In genomic region chr16:56191807-56192643, GRCh38 we compare ENCODE assay signal across 8 cellular contexts. TPM values are rescaled to one million over a fixed set of nuclear protein-coding genes. Genes with fewer than 3 reads are reported as not detected.
DNase-seq lines count a peak whose midpoint lies in the region; ATAC-seq and TF ChIP-seq lines count a peak whose summit lies in the region.

No MANE protein-coding gene starts in this region.

- peaks cover 15% of the 10 kb centered on the region for H3K9me3 Mint-ChIP-seq in glutamatergic neuron (ENCODE audit: unreplicated experiment)

- TF ChIP-seq CTCF in glutamatergic neuron (IDR thresholded peaks at IDR 0.05; ENCODE audit: partially characterized antibody, unreplicated experiment) (no peak), gastrocnemius medialis (IDR thresholded peaks at IDR 0.05 in 4 of 5, conservative IDR thresholded peaks at IDR 0.05 in 1 of 5) (no peak)

- H3K27me3 ChIP-seq in SJCRH30 (peaks cover 8% of the 10 kb centered on the region; the same call in 1 of the 2 replicates), gastrocnemius medialis (peaks cover 34 to 43% (median 36%) of the 10 kb centered on the region in 3 donors)

- no peaks in the 10 kb centered on the region for H3K9me3 ChIP-seq in ES-I3 (ENCODE audit: control insufficient read depth, insufficient read depth, low read length)
- H3K9me3 ChIP-seq in SJCRH30 (replicated peaks), result no peaks in the 10 kb centered on the region
- H3K9me3 ChIP-seq in gastrocnemius medialis, result no peaks in the 10 kb centered on the region

- ATAC-seq in gastrocnemius medialis (no peak), GM21515 (IDR thresholded peaks at IDR 0.05; ENCODE audit: unreplicated experiment) (no peak), GM18511 (IDR thresholded peaks at IDR 0.05; ENCODE audit: unreplicated experiment) (no peak)

- peak overlapping the region; percentile 63; the same call in 1 of the 2 replicates for H3K9ac ChIP-seq in ES-I3 (ENCODE audit: low read depth, low read length)

- intact Hi-C loops in gastrocnemius medialis (cut with DNase I; ENCODE audit: low total_unique reads), result no loop called here

- H3K4me3 ChIP-seq in SJCRH30, result peak overlapping the region; percentile 85
- H3K4me3 ChIP-seq in gastrocnemius medialis, result peak overlapping the region; percentile 46 to 80 (median 66)

- peak overlapping the region; percentile 99 for H3K4me3 Mint-ChIP-seq in glutamatergic neuron (ENCODE audit: unreplicated experiment)

- H3K27me3 Mint-ChIP-seq in glutamatergic neuron (ENCODE audit: unreplicated experiment), result peaks cover 11% of the 10 kb centered on the region

- no peaks in the 10 kb centered on the region for H3K36me3 Mint-ChIP-seq in glutamatergic neuron (ENCODE audit: unreplicated experiment)

- H3K4me1 Mint-ChIP-seq in glutamatergic neuron (ENCODE audit: low read depth, unreplicated experiment), result peaks cover 7% of the 10 kb centered on the region

- in situ Hi-C loops in gastrocnemius medialis (cut with MboI; ENCODE audit: low sequenced_read_pairs in 4 of 4), result no loop called here

- no peak overlapping the region for H3K27ac ChIP-seq in SJCRH30
- H3K27ac ChIP-seq in gastrocnemius medialis, result peak overlapping the region; percentile 50 to 77 (median 68)

- peak in 1 of 2 experiments; percentile 30 for DNase-seq in SJCRH30
- peak; percentile 38 for DNase-seq in glutamatergic neuron
- no peak for DNase-seq in gastrocnemius medialis
- DNase-seq in NCI-H1048 (lab: John Stamatoyannopoulos, UW), result no peak
- DNase-seq in COR-L47 (lab: John Stamatoyannopoulos, UW), result no peak

- H3K27ac Mint-ChIP-seq in glutamatergic neuron (ENCODE audit: unreplicated experiment), result peak overlapping the region; percentile 93

- H3K4me1 ChIP-seq in ES-I3 (ENCODE audit: insufficient read depth, low read length) (no peaks in the 10 kb centered on the region; the same call in none of the 2 replicates), SJCRH30 (no peaks in the 10 kb centered on the region), gastrocnemius medialis (peaks cover 8 to 14% of the 10 kb centered on the region in 2 donors)

- TF ChIP-seq POLR2A in gastrocnemius medialis (IDR thresholded peaks at IDR 0.05), result no peak

- no peaks in the 10 kb centered on the region for H3K36me3 ChIP-seq in ES-I3 (ENCODE audit: insufficient read depth, low read length)
- H3K36me3 ChIP-seq in SJCRH30, result no peaks in the 10 kb centered on the region
- no peaks in the 10 kb centered on the region for H3K36me3 ChIP-seq in gastrocnemius medialis

RNA-seq across cellular contexts. Expression of gene GNAO1, which starts 0.7 kb away (rescaled TPM):
- total RNA-seq in SJCRH30 (2014; rRNA removed; shearing (Covaris generic)), result 1.4 and 2.3 TPM in 2 replicates
- total RNA-seq in glutamatergic neuron (ENCODE audit: unreplicated experiment) (250 TPM), gastrocnemius medialis (1 to 10 TPM in 2 of 4 donors, under 1 TPM in 2; 0.25 to 2.0 (median 0.79) TPM)

Comparison
In these comparisons a context has a peak if more than half of its experiments do, and no peak if none do; other contexts are left out.
1. RNA of gene GNAO1, which starts 0.7 kb away (total RNA-seq): 250 TPM in glutamatergic neuron (single experiment); 1.4 to 2.3 TPM in SJCRH30 and 0.25 to 2.0 TPM in gastrocnemius medialis; every median in the first group is over 10 times any median in the second.